ENCODE assay signal across 9 cellular contexts in the genomic region with DNA sequence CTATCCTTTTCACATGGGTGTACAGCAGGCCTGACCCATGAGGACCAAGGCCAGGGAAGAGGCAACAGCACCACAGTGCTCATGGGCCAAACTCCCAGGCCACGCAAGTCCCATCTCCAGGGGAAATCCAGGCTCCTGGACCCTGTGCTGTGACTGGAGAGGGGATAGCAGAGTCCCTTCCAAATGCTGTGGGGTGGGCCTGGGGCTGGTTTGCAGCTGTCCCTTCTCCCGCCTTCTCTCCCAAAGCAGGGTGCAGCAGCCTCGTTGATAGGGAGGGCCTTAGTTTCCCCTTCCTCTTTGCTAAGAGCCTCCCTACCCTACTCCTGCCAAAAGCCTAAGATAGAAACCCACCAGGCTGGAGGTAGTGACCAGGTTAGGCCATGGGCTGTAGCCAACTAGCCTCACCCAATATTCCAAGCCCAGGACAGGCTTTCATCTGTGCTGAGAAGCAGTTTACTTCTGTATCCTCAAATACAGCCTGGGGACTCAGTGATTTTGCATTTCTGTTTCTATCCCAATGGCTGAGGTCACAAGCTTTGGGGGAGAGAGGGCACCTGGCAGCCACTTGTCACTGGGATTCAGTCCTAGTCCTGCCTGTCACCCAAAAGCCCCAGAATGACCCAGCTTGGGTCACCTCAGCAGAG. TPM values are rescaled to one million over a fixed set of nuclear protein-coding genes. Genes with fewer than 3 reads are reported as not detected.
DNase-seq lines count a peak whose midpoint lies in the region; ATAC-seq and TF ChIP-seq lines count a peak whose summit lies in the region.
"Had no signal": no experiment of that assay in that cellular context is flagged by ENCODE, and none has a peak within 500 bp of the region (broad histone marks: within the 10 kb centered on the region; RNA-seq: fewer than 3 reads in every experiment).

No MANE protein-coding gene starts in this region.

- H3K27me3 ChIP-seq in esophagus muscularis mucosa, result no peaks in the 10 kb centered on the region
- H3K27me3 ChIP-seq in rectal smooth muscle tissue (ENCODE audit: control insufficient read depth, insufficient read depth, low read length), result no peaks in the 10 kb centered on the region

- H3K4me3 ChIP-seq in GM08714 (ENCODE audit: low read length), result peak overlapping the region; percentile 70; the same call in 1 of the 2 replicates
- H3K4me3 ChIP-seq in esophagus muscularis mucosa, result peak overlapping the region; percentile 71 to 91 (median 86)
- peak overlapping the region; percentile 93 for H3K4me3 ChIP-seq in rectal smooth muscle tissue (ENCODE audit: low read length)

- H3K4me1 ChIP-seq in esophagus muscularis mucosa (peaks cover 36 to 71% (median 49%) of the 10 kb centered on the region in 4 donors), rectal smooth muscle tissue (ENCODE audit: control insufficient read depth, insufficient read depth, low read length) (peaks cover 12% of the 10 kb centered on the region)

- DNase-seq in RWPE1 (ENCODE audit: low spot score), result no peak
- no peak for DNase-seq in esophagus muscularis mucosa (ENCODE audit: extremely low spot score)
- no peak for DNase-seq in SIG-M5 treated with dmso at 0.1 percent for 504 hours (lab: John Stamatoyannopoulos, UW; ENCODE audit: unreplicated experiment)
- DNase-seq in COR-L47 (lab: John Stamatoyannopoulos, UW), result no peak
- DNase-seq in COLO829 (ENCODE audit: low spot score), result no peak
- DNase-seq: amniotic stem cell had no signal

- TF ChIP-seq POLR2A in esophagus muscularis mucosa (IDR thresholded peaks at IDR 0.05; ENCODE audit: low read depth), result no peak

- H3K27ac ChIP-seq in RWPE1 (peak overlapping the region; percentile 76), esophagus muscularis mucosa (replicated peaks in 1 of 4) (peak overlapping the region; percentile 80 to 89 (median 88)), rectal smooth muscle tissue (ENCODE audit: low read depth, low read length) (peak overlapping the region; percentile 78)

- TF ChIP-seq EP300 in esophagus muscularis mucosa (IDR thresholded peaks at IDR 0.05), result no peak

- TF ChIP-seq CTCF in RWPE1 (conservative IDR thresholded peaks at IDR 0.05; ENCODE audit: low read depth) (no peak), esophagus muscularis mucosa (IDR thresholded peaks at IDR 0.05) (no peak)

- POLR2A ChIA-PET in RWPE1 (lab: Yijun Ruan, JAX; ENCODE audit: low non-redundant PET), result no interaction called here

- H3K36me3 ChIP-seq in esophagus muscularis mucosa (peaks cover 12 to 35% (median 22%) of the 10 kb centered on the region in 4 donors), rectal smooth muscle tissue (ENCODE audit: control insufficient read depth, insufficient read depth, low read length) (peaks cover 17% of the 10 kb centered on the region)

- no peak for ATAC-seq in GM18861 (IDR thresholded peaks at IDR 0.05; ENCODE audit: unreplicated experiment)

- no peak overlapping the region for H3K9ac ChIP-seq in rectal smooth muscle tissue (ENCODE audit: low read length)

- intact Hi-C loops in esophagus muscularis mucosa (cut with DNase I), result no loop called here

- WGBS in esophagus muscularis mucosa, result 79% methylated on average over 3 of the region's 3 CpGs

- CTCF ChIA-PET in RWPE1 (lab: Yijun Ruan, JAX), result interaction anchor here (0.7 to 1.0 kb wide), 2 partner anchors 9 to 81 kb away, joined by 3 to 4 read pairs; no protein-coding TSS in a partner anchor

- no peaks in the 10 kb centered on the region for H3K9me3 ChIP-seq in esophagus muscularis mucosa

RNA-seq across cellular contexts. Expression of a gene that starts 1.4 kb away (rescaled TPM):
- 100 to 1,000 TPM; 136 to 267 (median 190) TPM for total RNA-seq in esophagus muscularis mucosa

RNA-seq across cellular contexts. Expression of a gene that starts 13.6 kb away (rescaled TPM):
- under 1 TPM in 2 of 4 donors, not detected in 2; under 0.01 to 0.83 TPM for total RNA-seq in esophagus muscularis mucosa

RNA-seq across cellular contexts. Expression of a gene that starts 24.6 kb away (rescaled TPM):
- total RNA-seq in esophagus muscularis mucosa, result 10 to 100 TPM; 30.5 to 41.5 (median 34.9) TPM

RNA-seq across cellular contexts. Expression of a gene that starts 26.5 kb away (rescaled TPM):
- 10 to 100 TPM; 30.8 to 44.0 (median 37.2) TPM for total RNA-seq in esophagus muscularis mucosa

RNA-seq across cellular contexts. Expression of a gene that starts 36.9 kb away (rescaled TPM):
- 10 to 100 TPM; 32.0 to 48.4 (median 36.6) TPM for total RNA-seq in esophagus muscularis mucosa
